ENCODE assay signal across 24 cellular contexts in genomic region chr1:3389093-3389833, GRCh38.
"Had no signal": no experiment of that assay in that cellular context is flagged by ENCODE, and none has a peak within 500 bp of the region (broad histone marks: within the 10 kb centered on the region; RNA-seq: fewer than 3 reads in every experiment).

No MANE protein-coding gene starts in this region.

- H3K27ac Mint-ChIP-seq: activated CD8-positive, alpha-beta T cell treated with anti-CD3 and anti-CD28 coated beads, Interleukin-2, amount 10 ng/mL, durations not matched to agents 7 days and 5 days; activated naive CD4-positive, alpha-beta T cell treated with anti-CD3 and anti-CD28 coated beads, Interleukin-2, amount 50 U/mL, for 24 hours; activated T-helper 1 cell treated with anti-CD3 and anti-CD28 coated beads, Interleukin-12 subunit alpha, Interleukin-12 subunit beta, Interleukin-2, Interleukin-4 antibody, amounts not matched to agents 30 ng/mL and 10 ng/mL and 1 ng/mL, durations not matched to agents 14 hours and 24 hours and 36 hours; T-helper 1 cell treated with Interleukin-12 subunit alpha and Interleukin-12 subunit beta and Interleukin-4 antibody, amounts not matched to agents 30 μg/mL and 1 μg/mL, for 36 hours; WTC11 had no signal

- H3K4me1 ChIP-seq: body of pancreas had no signal

- H3K4me3 Mint-ChIP-seq: activated CD8-positive, alpha-beta T cell treated with anti-CD3 and anti-CD28 coated beads, Interleukin-2, amount 10 ng/mL, durations not matched to agents 7 days and 5 days; activated naive CD4-positive, alpha-beta T cell treated with anti-CD3 and anti-CD28 coated beads, Interleukin-2, amount 50 U/mL, for 24 hours; activated T-helper 1 cell treated with anti-CD3 and anti-CD28 coated beads, Interleukin-12 subunit alpha, Interleukin-12 subunit beta, Interleukin-2, Interleukin-4 antibody, amounts not matched to agents 30 ng/mL and 10 ng/mL and 1 ng/mL, durations not matched to agents 14 hours and 24 hours and 36 hours; central memory CD8-positive, alpha-beta T cell; T-helper 1 cell treated with Interleukin-12 subunit alpha and Interleukin-12 subunit beta and Interleukin-4 antibody, amounts not matched to agents 30 μg/mL and 1 μg/mL, for 36 hours; WTC11 had no signal

- H3K4me3 ChIP-seq: body of pancreas had no signal

- H3K36me3 Mint-ChIP-seq: activated naive CD4-positive, alpha-beta T cell treated with anti-CD3 and anti-CD28 coated beads, Interleukin-2, amount 50 U/mL, for 24 hours; WTC11 had no signal

- H3K27me3 ChIP-seq: body of pancreas had no signal

- H3K9me3 Mint-ChIP-seq: activated naive CD4-positive, alpha-beta T cell treated with anti-CD3 and anti-CD28 coated beads, Interleukin-2, amount 50 U/mL, for 24 hours; activated T-helper 1 cell treated with anti-CD3 and anti-CD28 coated beads, Interleukin-12 subunit alpha, Interleukin-12 subunit beta, Interleukin-2, Interleukin-4 antibody, amounts not matched to agents 30 ng/mL and 10 ng/mL and 1 ng/mL, durations not matched to agents 14 hours and 24 hours and 36 hours; central memory CD8-positive, alpha-beta T cell; T-helper 1 cell treated with Interleukin-12 subunit alpha and Interleukin-12 subunit beta and Interleukin-4 antibody, amounts not matched to agents 30 μg/mL and 1 μg/mL, for 36 hours; WTC11 had no signal

- H3K9me3 ChIP-seq: body of pancreas had no signal

- H3K4me1 Mint-ChIP-seq: activated naive CD4-positive, alpha-beta T cell treated with anti-CD3 and anti-CD28 coated beads, Interleukin-2, amount 50 U/mL, for 24 hours had no signal

- H3K27ac ChIP-seq: body of pancreas had no signal

- ATAC-seq: activated CD8-positive, alpha-beta T cell treated with anti-CD3 and anti-CD28 coated beads, Interleukin-2, amount 10 ng/mL, durations not matched to agents 7 days and 5 days; body of pancreas; PC-3; WTC11 had no signal

- DNase-seq: activated CD4-positive, alpha-beta T cell treated with anti-CD3 and anti-CD28 coated beads for 48 hours; activated CD4-positive, alpha-beta T cell treated with anti-CD3 and anti-CD28 coated beads, Interleukin-2, amount 50 U/mL, for 4 hours; activated CD4-positive, CD25-positive, alpha-beta regulatory T cell treated with anti-CD3 and anti-CD28 coated beads, Interleukin-2, amount 50 U/mL, for 72 hours; activated CD8-positive, alpha-beta memory T cell treated with anti-CD3 and anti-CD28 coated beads, Interleukin-2, amount 50 U/mL, for 48 hours; activated CD8-positive, alpha-beta T cell treated with anti-CD3 and anti-CD28 coated beads, Interleukin-2, amount 10 ng/mL, durations not matched to agents 7 days and 5 days; activated effector memory CD4-positive, alpha-beta T cell treated with Interleukin-2 at 50 U/mL for 16 hours; activated naive CD4-positive, alpha-beta T cell; activated T-cell treated with anti-CD3 and anti-CD28 coated beads, Interleukin-2, amount 50 U/mL, for 1 hour; aorta; body of pancreas; Karpas-422; MM.1S; NCI-H1105 treated with DMSO at 0.1 percent for 48 hours; NCI-H1930; NCI-H2107; NCI-H446; NCI-H524; PC-3; SHP77 treated with DMSO at 0.1 percent for 48 hours had no signal
